ENCODE assay signal across 33 cellular contexts in the genomic region with DNA sequence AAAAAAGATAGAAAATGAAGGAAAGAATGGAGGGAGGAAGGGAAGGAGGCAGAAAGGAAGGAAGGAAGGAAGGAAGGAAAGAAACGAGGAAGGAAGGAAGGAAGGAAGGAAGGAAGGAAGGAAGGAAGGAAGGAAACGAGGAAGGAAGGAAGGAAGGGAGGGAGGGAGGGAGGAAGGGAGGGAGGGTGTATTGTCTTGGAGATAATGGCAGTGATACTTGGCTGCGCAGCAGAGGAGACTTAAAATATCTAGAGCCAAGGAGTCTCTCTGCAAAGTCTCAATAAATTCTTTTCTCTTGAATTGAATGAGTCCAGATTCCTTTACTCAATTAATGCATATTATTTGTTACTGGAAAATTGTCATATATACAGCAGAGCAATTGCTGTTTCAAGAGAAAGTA.
DNase-seq lines count a peak whose midpoint lies in the region; ATAC-seq, FAIRE-seq and TF ChIP-seq lines count a peak whose summit lies in the region.
"Had no signal": no experiment of that assay in that cellular context is flagged by ENCODE, and none has a peak within 500 bp of the region (broad histone marks: within the 10 kb centered on the region; RNA-seq: fewer than 3 reads in every experiment).

No MANE protein-coding gene starts in this region.

- H3K4me1 ChIP-seq in HepG2 (ENCODE audit: insufficient read depth, low read length), result no peaks in the 10 kb centered on the region
- H3K4me1 ChIP-seq in right lobe of liver, result no peaks in the 10 kb centered on the region
- H3K4me1 ChIP-seq in A673 (ENCODE audit: insufficient read depth, low read length, poor library complexity, severe bottlenecking), result peaks cover 80% of the 10 kb centered on the region
- H3K4me1 ChIP-seq: A549; BE2C; BLaER1; BLaER1 treated with 17β-estradiol and CSF1 and Interleukin-3, amounts not matched to agents 10 nM and 100 nM; Caco-2 had no signal

- H3K79me2 ChIP-seq in HepG2 (ENCODE audit: insufficient read depth, low read length), result no peaks in the 10 kb centered on the region

- H3K36me3 ChIP-seq in HepG2 (replicated peaks in 1 of 2; ENCODE audit: control insufficient read depth in 1 of 2, insufficient read depth in 2 of 2, low read length in 2 of 2) (no peaks in the 10 kb centered on the region), right lobe of liver (no peaks in the 10 kb centered on the region), A673 (ENCODE audit: insufficient read depth, low read length, poor library complexity, severe bottlenecking) (peaks cover 5% of the 10 kb centered on the region), SK-N-MC (ENCODE audit: insufficient read depth, low read length) (no peaks in the 10 kb centered on the region; the same call in 1 of the 2 replicates)
- H3K36me3 ChIP-seq: BE2C; BLaER1; BLaER1 treated with 17β-estradiol and CSF1 and Interleukin-3, amounts not matched to agents 10 nM and 100 nM had no signal

- BruUV-seq in HepG2 (replicated peaks; lab: Mats Ljungman, UMichigan), result no TSS peak
- no TSS peak for BruUV-seq in A673 (replicated peaks; lab: Mats Ljungman, UMichigan)

- intact Hi-C loops in HepG2 (cut with micrococcal nuclease; ENCODE audit: unreplicated experiment) (no loop called here), right lobe of liver (cut with DNase I) (no loop called here), A673 (cut with micrococcal nuclease; ENCODE audit: unreplicated experiment) (loop anchor here (1.0 to 10.0 kb wide), 7 partner anchors 198 to 820 kb away; no protein-coding TSS in a partner anchor)

- POLR2A ChIA-PET in HepG2 (lab: Yijun Ruan, JAX) (no interaction called here), A673 (lab: Charles Lee; ENCODE audit: low non-redundant PET) (interaction anchor here (0.6 to 0.8 kb wide), 4 partner anchors 338 to 1177 kb away, joined by 6 to 11 read pairs (median 10); no protein-coding TSS in a partner anchor)

- no peak for FAIRE-seq in HepG2 (lab: Jason Lieb, UNC)
- FAIRE-seq: A204.1, A549, D721Med had no signal

- H3K9ac ChIP-seq in HepG2 (ENCODE audit: insufficient read depth, low read depth, low read length) (no peak overlapping the region), SK-N-MC (ENCODE audit: insufficient read length) (peak overlapping the region; percentile 43)
- H3K9ac ChIP-seq: BLaER1; BLaER1 treated with 17β-estradiol and CSF1 and Interleukin-3, amounts not matched to agents 10 nM and 100 nM had no signal

- H3K4me3 ChIP-seq in HepG2 (replicated peaks in 1 of 3; ENCODE audit: insufficient read depth in 1 of 3, low read depth in 2 of 3, low read length in 3 of 3) (no peak overlapping the region), right lobe of liver (no peak overlapping the region), A673 (ENCODE audit: low read depth, low read length, poor library complexity, severe bottlenecking) (no peak overlapping the region), SK-N-MC (peak overlapping the region; percentile 21; the same call in 1 of the 2 replicates)
- H3K4me3 ChIP-seq: A549; BLaER1; BLaER1 treated with 17β-estradiol and CSF1 and Interleukin-3, amounts not matched to agents 10 nM and 100 nM had no signal

- TF ChIP-seq POLR2A in HepG2 (IDR thresholded peaks at IDR 0.05; ENCODE audit: insufficient read depth in 1 of 2, low read depth in 2 of 2, low read length in 2 of 2) (no peak), right lobe of liver (IDR thresholded peaks at IDR 0.05) (no peak)

- in situ Hi-C loops in HepG2 (cut with HindIII; ENCODE audit: extremely low pct_ligation_motif_present, low pct_unique_long_range_greater_than_20kb), result no loop called here
- in situ Hi-C loops in KBM-7 (cut with MboI; ENCODE audit: low pct_unique_long_range_greater_than_20kb, low sequenced_read_pairs), result no loop called here

- H3K27ac ChIP-seq in HepG2 (ENCODE audit: extremely low read length, insufficient read depth, low read length), result no peak overlapping the region
- no peak overlapping the region for H3K27ac ChIP-seq in right lobe of liver
- peak overlapping the region; percentile 98 for H3K27ac ChIP-seq in A673 (ENCODE audit: low read depth, low read length, poor library complexity, severe bottlenecking)
- peak overlapping the region; percentile 99 for H3K27ac ChIP-seq in SK-N-MC
- H3K27ac ChIP-seq: 22Rv1; A549; BLaER1; BLaER1 treated with 17β-estradiol and CSF1 and Interleukin-3, amounts not matched to agents 10 nM and 100 nM; C4-2B had no signal

- TF ChIP-seq EP300 in HepG2 (IDR thresholded peaks at IDR 0.05; ENCODE audit: low read depth in 2 of 2, low read length in 2 of 2) (no peak), HepG2 (CRISPR knock-in tag; IDR thresholded peaks at IDR 0.05; ENCODE audit: borderline replicate concordance) (no peak)

- H3K9me3 ChIP-seq in HepG2 (ENCODE audit: low read length) (no peaks in the 10 kb centered on the region), right lobe of liver (no peaks in the 10 kb centered on the region), A673 (ENCODE audit: low read depth, low read length, poor library complexity, severe bottlenecking) (no peaks in the 10 kb centered on the region), SK-N-MC (ENCODE audit: low read depth, low read length) (no peaks in the 10 kb centered on the region)
- H3K9me3 ChIP-seq: A549; BE2C; BLaER1; BLaER1 treated with 17β-estradiol and CSF1 and Interleukin-3, amounts not matched to agents 10 nM and 100 nM; Caco-2 had no signal

- H3K27me3 ChIP-seq in HepG2 (ENCODE audit: control insufficient read depth in 1 of 2, insufficient read depth in 2 of 2, low read length in 2 of 2) (no peaks in the 10 kb centered on the region), right lobe of liver (no peaks in the 10 kb centered on the region), A673 (replicated peaks; ENCODE audit: insufficient read depth, low read depth, low read length, poor library complexity) (no peaks in the 10 kb centered on the region)
- H3K27me3 ChIP-seq: BE2C; BLaER1; BLaER1 treated with 17β-estradiol and CSF1 and Interleukin-3, amounts not matched to agents 10 nM and 100 nM had no signal

- no peak overlapping the region for H2AFZ ChIP-seq in HepG2 (ENCODE audit: low read length)

- no peak for ATAC-seq in HepG2
- ATAC-seq in right lobe of liver, result no peak
- ATAC-seq in HG03442 (IDR thresholded peaks at IDR 0.05; ENCODE audit: unreplicated experiment), result no peak
- ATAC-seq: A549; CD8-positive, alpha-beta T cell had no signal

- CTCF ChIA-PET in HepG2 (lab: Yijun Ruan, JAX; ENCODE audit: low intra/inter-chr PET ratio, low total read pairs), result no interaction called here
- CTCF ChIA-PET in A673 (lab: Charles Lee), result interaction anchor here (0.6 to 3.3 kb wide), 6 partner anchors 42 to 825 kb away, joined by 3 to 18 read pairs (median 6); no protein-coding TSS in a partner anchor

- DNase-seq in HepG2 (ENCODE audit: low spot score) (no peak), right lobe of liver (no peak), A673 (ENCODE audit: low spot score) (peak; percentile 96), SK-N-MC (ENCODE audit: low read depth, low spot score) (peak; percentile 94), KBM-7 (no peak)
- DNase-seq: 8988T; ACHN; AML-193; BE2C; C1 segment of cervical spinal cord; Caco-2; Calu3; CD4-positive, alpha-beta memory T cell; CD4-positive, alpha-beta T cell; CD4-positive, CD25-positive, alpha-beta regulatory T cell; CD8-positive, alpha-beta memory T cell; CD8-positive, alpha-beta T cell; COR-L47; DMS 273 treated with DMSO at 0.1 percent for 48 hours; DMS153; DMS53; DMS79; DMS79 treated with DMSO at 0.1 percent for 48 hours; DND-41; EL had no signal

- TF ChIP-seq CTCF in HepG2 (CRISPR knock-in tag; IDR thresholded peaks at IDR 0.05) (no peak), right lobe of liver (IDR thresholded peaks at IDR 0.05) (no peak), A673 (conservative IDR thresholded peaks at IDR 0.05; ENCODE audit: low read depth, low read length) (no peak)

- no peak for TF ChIP-seq RAD21 in HepG2 (CRISPR knock-in tag; IDR thresholded peaks at IDR 0.05)

- 1% methylated on average over 3 of the region's 3 CpGs for WGBS in HepG2 (ENCODE audit: low lambda C conversion rate)
- WGBS in right lobe of liver (ENCODE audit: insufficient coverage, low coverage, low lambda C conversion rate, missing lambda C conversion rate), result 9% methylated on average over 2 of the region's 3 CpGs

- H4K20me1 ChIP-seq in HepG2 (ENCODE audit: insufficient read depth, low read length), result no peaks in the 10 kb centered on the region
- H4K20me1 ChIP-seq: BLaER1; BLaER1 treated with 17β-estradiol and CSF1 and Interleukin-3, amounts not matched to agents 10 nM and 100 nM had no signal

- H3K4me2 ChIP-seq in HepG2 (ENCODE audit: low read depth, low read length), result no peak overlapping the region
- H3K4me2 ChIP-seq: A549; BLaER1; BLaER1 treated with 17β-estradiol and CSF1 and Interleukin-3, amounts not matched to agents 10 nM and 100 nM had no signal

TF ChIP-seq in HepG2, 621 proteins besides CTCF, POLR2A, EP300 and RAD21:
- TF ChIP-seq, protein P1, sequence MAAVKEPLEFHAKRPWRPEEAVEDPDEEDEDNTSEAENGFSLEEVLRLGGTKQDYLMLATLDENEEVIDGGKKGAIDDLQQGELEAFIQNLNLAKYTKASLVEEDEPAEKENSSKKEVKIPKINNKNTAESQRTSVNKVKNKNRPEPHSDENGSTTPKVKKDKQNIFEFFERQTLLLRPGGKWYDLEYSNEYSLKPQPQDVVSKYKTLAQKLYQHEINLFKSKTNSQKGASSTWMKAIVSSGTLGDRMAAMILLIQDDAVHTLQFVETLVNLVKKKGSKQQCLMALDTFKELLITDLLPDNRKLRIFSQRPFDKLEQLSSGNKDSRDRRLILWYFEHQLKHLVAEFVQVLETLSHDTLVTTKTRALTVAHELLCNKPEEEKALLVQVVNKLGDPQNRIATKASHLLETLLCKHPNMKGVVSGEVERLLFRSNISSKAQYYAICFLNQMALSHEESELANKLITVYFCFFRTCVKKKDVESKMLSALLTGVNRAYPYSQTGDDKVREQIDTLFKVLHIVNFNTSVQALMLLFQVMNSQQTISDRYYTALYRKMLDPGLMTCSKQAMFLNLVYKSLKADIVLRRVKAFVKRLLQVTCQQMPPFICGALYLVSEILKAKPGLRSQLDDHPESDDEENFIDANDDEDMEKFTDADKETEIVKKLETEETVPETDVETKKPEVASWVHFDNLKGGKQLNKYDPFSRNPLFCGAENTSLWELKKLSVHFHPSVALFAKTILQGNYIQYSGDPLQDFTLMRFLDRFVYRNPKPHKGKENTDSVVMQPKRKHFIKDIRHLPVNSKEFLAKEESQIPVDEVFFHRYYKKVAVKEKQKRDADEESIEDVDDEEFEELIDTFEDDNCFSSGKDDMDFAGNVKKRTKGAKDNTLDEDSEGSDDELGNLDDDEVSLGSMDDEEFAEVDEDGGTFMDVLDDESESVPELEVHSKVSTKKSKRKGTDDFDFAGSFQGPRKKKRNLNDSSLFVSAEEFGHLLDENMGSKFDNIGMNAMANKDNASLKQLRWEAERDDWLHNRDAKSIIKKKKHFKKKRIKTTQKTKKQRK (IDR thresholded peaks at IDR 0.05; ENCODE audit: low read length), result no peak
- peak; percentile 13 for TF ChIP-seq HNRNPK (IDR thresholded peaks at IDR 0.05; ENCODE audit: low read depth, low read length, poor library complexity, severe bottlenecking)

Comparison
In these comparisons a context has a peak if more than half of its experiments do, and no peak if none do; other contexts are left out.
1. DNase-seq: peak in A673 (single experiment) and SK-N-MC (single experiment); none in HepG2 (single experiment), right lobe of liver (0 of 3) and KBM-7 (single experiment).
2. H3K27ac ChIP-seq: peak in A673 (single experiment) and SK-N-MC (single experiment); none in HepG2 (single experiment) and right lobe of liver (0 of 3).